29 cellular contexts compared by ENCODE assay signal in genomic region chr7:130383187-130383980, GRCh38. TPM values are rescaled to one million over a fixed set of nuclear protein-coding genes. Genes with fewer than 3 reads are reported as not detected.
"Had no signal": no experiment of that assay in that cellular context is flagged by ENCODE, and none has a peak within 500 bp of the region (broad histone marks: within the 10 kb centered on the region; RNA-seq: fewer than 3 reads in every experiment).

No MANE protein-coding gene starts in this region.

- H3K9me3 ChIP-seq: gastroesophageal sphincter, left lung, lower lobe of right lung, right lobe of liver, testis, transverse colon had no signal

- H3K4me1 ChIP-seq: left lung, right lobe of liver, transverse colon had no signal

- H3K4me3 Mint-ChIP-seq: activated CD8-positive, alpha-beta T cell treated with anti-CD3 and anti-CD28 coated beads, Interleukin-2, amount 10 ng/mL, durations not matched to agents 7 days and 5 days; activated naive CD8-positive, alpha-beta T cell; activated T-cell treated with anti-CD3 and anti-CD28 coated beads, Interleukin-2, amount 50 U/mL, for 4 hours; activated T-helper 17 cell treated with anti-CD3 and anti-CD28 coated beads, Interleukin-2, amount 50 U/mL, for 72 hours; immature natural killer cell; nephron progenitor cell; T-helper 17 cell; WTC11 had no signal

- H3K27me3 ChIP-seq: gastroesophageal sphincter, left lung, right lobe of liver, testis, transverse colon had no signal

- H3K27ac ChIP-seq: gastroesophageal sphincter, left lung, lower lobe of right lung, right lobe of liver, testis, transverse colon had no signal

- H3K9me3 Mint-ChIP-seq: activated T-cell treated with anti-CD3 and anti-CD28 coated beads, Interleukin-2, amount 50 U/mL, for 4 hours; activated T-helper 17 cell treated with anti-CD3 and anti-CD28 coated beads, Interleukin-2, amount 50 U/mL, for 72 hours had no signal

- FAIRE-seq: colon, urothelium cell line had no signal

- H3K36me3 ChIP-seq: gastroesophageal sphincter, left lung, lower lobe of right lung, right lobe of liver, transverse colon had no signal

- H3K4me3 ChIP-seq: gastroesophageal sphincter, left lung, lower lobe of right lung, right lobe of liver, testis, transverse colon had no signal

- H3K27me3 Mint-ChIP-seq: activated naive CD8-positive, alpha-beta T cell; activated T-helper 17 cell treated with anti-CD3 and anti-CD28 coated beads, Interleukin-2, amount 50 U/mL, for 72 hours had no signal

- DNase-seq: activated CD8-positive, alpha-beta T cell treated with anti-CD3 and anti-CD28 coated beads, Interleukin-2, amount 10 ng/mL, durations not matched to agents 7 days and 5 days; activated naive CD4-positive, alpha-beta T cell; activated T-cell treated with anti-CD3 and anti-CD28 coated beads, Interleukin-2, amount 50 U/mL, for 4 hours; anterior cingulate cortex; effector memory CD4-positive, alpha-beta T cell; erythroblast; hippocampal formation; immature natural killer cell; kidney glomerular epithelial cell; left lung; lower lobe of right lung; nephron progenitor cell; nucleus accumbens; posterior cingulate gyrus; stimulated activated CD4-positive, alpha-beta T cell treated with anti-CD3 and anti-CD28 coated beads, Interleukin-4, amount 100 ng/mL, for 1 hour; stimulated activated naive CD8-positive, alpha-beta T cell treated with anti-CD3 and anti-CD28 coated beads, Interleukin-15, Interleukin-2, amounts not matched to agents 100 U/mL and 50 U/mL, for 24 hours; T-helper 17 cell; testis; transverse colon had no signal

- H3K36me3 Mint-ChIP-seq: immature natural killer cell had no signal

- H3K4me1 Mint-ChIP-seq: activated T-helper 17 cell treated with anti-CD3 and anti-CD28 coated beads, Interleukin-2, amount 50 U/mL, for 72 hours had no signal

- H3K27ac Mint-ChIP-seq: activated CD8-positive, alpha-beta T cell treated with anti-CD3 and anti-CD28 coated beads, Interleukin-2, amount 10 ng/mL, durations not matched to agents 7 days and 5 days; activated naive CD8-positive, alpha-beta T cell; activated T-helper 17 cell treated with anti-CD3 and anti-CD28 coated beads, Interleukin-2, amount 50 U/mL, for 72 hours; immature natural killer cell; nephron progenitor cell; T-helper 17 cell; WTC11 had no signal

- ATAC-seq: activated CD8-positive, alpha-beta T cell treated with anti-CD3 and anti-CD28 coated beads, Interleukin-2, amount 10 ng/mL, durations not matched to agents 7 days and 5 days; activated T-cell treated with anti-CD3 and anti-CD28 coated beads, Interleukin-2, amount 50 U/mL, for 4 hours; activated T-helper 17 cell treated with anti-CD3 and anti-CD28 coated beads, Interleukin-2, amount 50 U/mL, for 72 hours; gastroesophageal sphincter; left lung; lower lobe of right lung; SK-N-SH treated with all-trans-retinoic acid at 6 μM for 48 hours; stimulated activated naive CD8-positive, alpha-beta T cell treated with anti-CD3 and anti-CD28 coated beads, Interleukin-15, Interleukin-2, amounts not matched to agents 100 U/mL and 50 U/mL, for 24 hours; T-helper 17 cell; WTC11 had no signal

RNA-seq across cellular contexts. Expression of gene CPA1, which starts 3.1 kb away (rescaled TPM):
- total RNA-seq: activated CD8-positive, alpha-beta T cell treated with anti-CD3 and anti-CD28 coated beads, Interleukin-2, amount 10 ng/mL, durations not matched to agents 7 days and 5 days; activated T-helper 17 cell treated with anti-CD3 and anti-CD28 coated beads, Interleukin-2, amount 50 U/mL, for 72 hours; dermis microvascular lymphatic vessel endothelial cell; right lobe of liver; T-helper 17 cell; transverse colon had no signal
- polyA plus RNA-seq: immature natural killer cell had no signal

RNA-seq across cellular contexts. Expression of gene CPA5, which starts 38.8 kb away (rescaled TPM):
- total RNA-seq: dermis microvascular lymphatic vessel endothelial cell, gastroesophageal sphincter, left lung, lower lobe of right lung, right lobe of liver, skeletal muscle tissue, transverse colon, WTC11 had no signal
- polyA plus RNA-seq: immature natural killer cell had no signal
